In genomic region chr16:14486520-14487303, GRCh38 we compare ENCODE assay signal across 1 cellular context.
A peak's percentile ranks its signal among the peaks of the same experiment; 100 is the strongest.
TF ChIP-seq lines count a peak whose summit lies in the region.

No MANE protein-coding gene starts in this region.

TF ChIP-seq in K562, 482 proteins besides CTCF, POLR2A, EP300 and RAD21 (continued from another document and continues in another):
- TF ChIP-seq FOXJ3 (CRISPR knock-in tag; IDR thresholded peaks at IDR 0.05) (no peak), LEF1 (IDR thresholded peaks at IDR 0.05) (no peak), CREB3L1 (IDR thresholded peaks at IDR 0.05; ENCODE audit: borderline replicate concordance, low read depth) (peak; percentile 97), PRPF4 (IDR thresholded peaks at IDR 0.05; ENCODE audit: insufficient read depth, low read depth, low read length, poor library complexity, severe bottlenecking) (no peak), STAT5B (CRISPR knock-in tag; IDR thresholded peaks at IDR 0.05) (no peak), FOXA1 (IDR thresholded peaks at IDR 0.05; ENCODE audit: borderline replicate concordance) (no peak), MITF (IDR thresholded peaks at IDR 0.05) (no peak), TFE3 (CRISPR knock-in tag; IDR thresholded peaks at IDR 0.05) (no peak), ARNT (IDR thresholded peaks at IDR 0.05) (no peak), EZH2 (IDR thresholded peaks at IDR 0.05; ENCODE audit: borderline replicate concordance, low read depth, low read length) (no peak), HLTF (IDR thresholded peaks at IDR 0.05) (no peak), BCL6 (CRISPR knock-in tag; IDR thresholded peaks at IDR 0.05) (no peak), ZNF146 (CRISPR knock-in tag; IDR thresholded peaks at IDR 0.05; ENCODE audit: unreplicated experiment) (no peak), NFXL1 (CRISPR knock-in tag; IDR thresholded peaks at IDR 0.05) (no peak), AFF1 (IDR thresholded peaks at IDR 0.05; ENCODE audit: low read depth in 1 of 2, partially characterized antibody in 2 of 2) (no peak), MBD2 (IDR thresholded peaks at IDR 0.05; ENCODE audit: borderline replicate concordance, low read depth) (no peak), ZNF584 (CRISPR knock-in tag; IDR thresholded peaks at IDR 0.05; ENCODE audit: low read depth) (no peak), FOSL1 (tag; conservative IDR thresholded peaks at IDR 0.05) (peak; percentile 64), ZKSCAN1 (IDR thresholded peaks at IDR 0.05; ENCODE audit: low read depth, low read length) (peak; percentile 11; the same call in 1 of the 2 replicates), BRD4 (IDR thresholded peaks at IDR 0.05) (no peak), CTCFL (IDR thresholded peaks at IDR 0.05; ENCODE audit: borderline replicate concordance, insufficient read depth, low read depth, low read length, poor library complexity, severe bottlenecking) (no peak), SIN3B (IDR thresholded peaks at IDR 0.05; ENCODE audit: low read depth) (no peak), HES1 (IDR thresholded peaks at IDR 0.05; ENCODE audit: low read depth) (no peak), CREM (IDR thresholded peaks at IDR 0.05; ENCODE audit: low read depth) (no peak; the same call in 1 of the 2 replicates), MXD1 (CRISPR knock-in tag; IDR thresholded peaks at IDR 0.05; ENCODE audit: borderline replicate concordance, poor library complexity, severe bottlenecking) (no peak), SIX5 (IDR thresholded peaks at IDR 0.05; ENCODE audit: borderline replicate concordance in 1 of 2, insufficient read depth in 1 of 2, low read depth in 1 of 2, low read length in 2 of 2) (no peak), EWSR1 (IDR thresholded peaks at IDR 0.05; ENCODE audit: borderline replicate concordance, low read depth, partially characterized antibody) (no peak), ZNF444 (CRISPR knock-in tag; IDR thresholded peaks at IDR 0.05) (no peak), ZNF75A (CRISPR knock-in tag; IDR thresholded peaks at IDR 0.05) (no peak), ZKSCAN8 (CRISPR knock-in tag; IDR thresholded peaks at IDR 0.05) (no peak), L3MBTL2 (IDR thresholded peaks at IDR 0.05) (peak; percentile 93), ZNF347 (CRISPR knock-in tag; IDR thresholded peaks at IDR 0.05; ENCODE audit: low read depth) (no peak), ZNF668 (CRISPR knock-in tag; IDR thresholded peaks at IDR 0.05) (no peak), U2AF1 (optimal IDR thresholded peaks at IDR 0.05; ENCODE audit: low read depth, low read length) (no peak), TRIM28 (IDR thresholded peaks at IDR 0.05) (no peak), DLX4 (CRISPR knock-in tag; IDR thresholded peaks at IDR 0.05) (no peak), PCBP2 (IDR thresholded peaks at IDR 0.05; ENCODE audit: low read depth, low read length, poor library complexity, severe bottlenecking) (no peak), ZNF280A (IDR thresholded peaks at IDR 0.05; ENCODE audit: low read depth, partially characterized antibody) (no peak), ZC3H4 (CRISPR knock-in tag; IDR thresholded peaks at IDR 0.05; ENCODE audit: borderline replicate concordance) (no peak)
